In genomic region chr10:132592790-132593788, GRCh38 we compare ENCODE assay signal across 1 cellular context.
A peak's percentile ranks its signal among the peaks of the same experiment; 100 is the strongest.
TF ChIP-seq lines count a peak whose summit lies in the region.

No MANE protein-coding gene starts in this region.

TF ChIP-seq in GM12878, 131 proteins besides CTCF, POLR2A, EP300 and RAD21 (continued from another document and continues in another):
- TF ChIP-seq MLLT1 (IDR thresholded peaks at IDR 0.05) (peak; percentile 76; the same call in 1 of the 2 replicates), CEBPB (IDR thresholded peaks at IDR 0.05; ENCODE audit: borderline replicate concordance in 1 of 2, low read depth in 2 of 2, low read length in 2 of 2) (no peak), MXI1 (IDR thresholded peaks at IDR 0.05; ENCODE audit: low read depth, low read length) (no peak), NR2C2 (IDR thresholded peaks at IDR 0.05; ENCODE audit: borderline replicate concordance, control insufficient read depth, insufficient read length, low read depth) (no peak), SKIL (IDR thresholded peaks at IDR 0.05; ENCODE audit: low read depth, poor library complexity, severe bottlenecking) (peak; percentile 51), EZH2 (IDR thresholded peaks at IDR 0.05; ENCODE audit: borderline replicate concordance, control insufficient read depth, low read depth, low read length) (no peak), MAX (IDR thresholded peaks at IDR 0.05; ENCODE audit: low read depth, low read length) (no peak), HDAC2 (IDR thresholded peaks at IDR 0.05) (no peak), E4F1 (IDR thresholded peaks at IDR 0.05; ENCODE audit: borderline replicate concordance, partially characterized antibody) (no peak), SUZ12 (IDR thresholded peaks at IDR 0.05; ENCODE audit: unreplicated experiment) (no peak), NFXL1 (IDR thresholded peaks at IDR 0.05; ENCODE audit: borderline replicate concordance) (no peak), ATF2 (IDR thresholded peaks at IDR 0.05; ENCODE audit: low read length) (no peak), ZNF384 (IDR thresholded peaks at IDR 0.05; ENCODE audit: borderline replicate concordance, low read depth, low read length) (no peak), BMI1 (IDR thresholded peaks at IDR 0.05; ENCODE audit: borderline replicate concordance) (no peak), HSF1 (IDR thresholded peaks at IDR 0.05; ENCODE audit: low read depth, low read length) (no peak), KDM1A (IDR thresholded peaks at IDR 0.05; ENCODE audit: borderline replicate concordance) (no peak), NR2F1 (conservative IDR thresholded peaks at IDR 0.05) (no peak), WRNIP1 (IDR thresholded peaks at IDR 0.05; ENCODE audit: borderline replicate concordance, low read depth, low read length) (no peak), IRF3 (IDR thresholded peaks at IDR 0.05) (no peak), ASH2L (IDR thresholded peaks at IDR 0.05; ENCODE audit: borderline replicate concordance, low read depth) (no peak), REST (IDR thresholded peaks at IDR 0.05; ENCODE audit: low read depth, low read length) (no peak), STAT3 (IDR thresholded peaks at IDR 0.05; ENCODE audit: low read depth, low read length) (no peak), GABPA (IDR thresholded peaks at IDR 0.05; ENCODE audit: low read depth) (no peak), NKRF (conservative IDR thresholded peaks at IDR 0.05) (no peak), NFIC (IDR thresholded peaks at IDR 0.05; ENCODE audit: low read depth, low read length) (peak; percentile 33; the same call in 1 of the 2 replicates), SUPT20H (IDR thresholded peaks at IDR 0.05; ENCODE audit: borderline replicate concordance, control insufficient read depth, low read depth, low read length) (no peak), TCF3 (IDR thresholded peaks at IDR 0.05; ENCODE audit: borderline replicate concordance, insufficient read depth, low read depth, low read length) (no peak), ATF3 (IDR thresholded peaks at IDR 0.05; ENCODE audit: borderline replicate concordance, extremely low read depth, low read depth, low read length) (no peak), PAX5 (IDR thresholded peaks at IDR 0.05; ENCODE audit: borderline replicate concordance, low read depth, low read length) (no peak), PKNOX1 (IDR thresholded peaks at IDR 0.05) (no peak), ZBTB11 (CRISPR knock-in tag; IDR thresholded peaks at IDR 0.05) (no peak), STAT1 (conservative IDR thresholded peaks at IDR 0.05) (no peak), TARDBP (IDR thresholded peaks at IDR 0.05; ENCODE audit: borderline replicate concordance) (no peak)
